ENCODE assay signal across 10 cellular contexts in the genomic region with DNA sequence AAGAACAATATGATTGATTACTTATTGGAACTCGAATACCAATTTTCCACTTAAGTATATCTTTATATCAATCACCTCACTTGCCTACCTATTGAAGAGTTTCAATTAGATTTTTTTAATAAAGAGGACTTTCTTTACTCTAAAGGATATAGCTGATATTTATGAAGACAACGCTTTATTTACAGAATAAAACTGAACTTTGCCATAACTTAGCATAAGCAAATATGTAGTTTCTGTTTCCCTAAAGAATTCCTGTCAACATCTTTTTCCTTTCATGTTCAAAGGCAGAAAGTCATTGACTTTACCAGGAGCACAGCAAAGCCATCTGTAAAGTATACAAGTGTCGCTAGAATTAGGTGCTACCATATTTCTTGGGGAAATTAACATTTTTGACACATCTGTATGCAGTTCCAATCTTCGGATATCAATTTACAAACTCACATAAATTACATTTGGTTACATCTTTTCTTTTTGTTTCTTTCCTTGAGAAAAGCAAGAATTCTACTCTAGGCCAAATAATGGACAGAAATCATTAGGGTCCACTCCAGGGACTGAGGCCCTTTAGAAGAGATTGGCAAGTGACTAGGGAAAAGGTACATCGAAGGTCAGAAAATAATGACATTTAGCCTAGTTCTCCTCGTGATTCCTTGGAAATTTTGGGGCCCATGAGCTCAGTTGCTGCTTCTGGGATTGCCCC. TPM values are rescaled to one million over a fixed set of nuclear protein-coding genes. Genes with fewer than 3 reads are reported as not detected.
"Had no signal": no experiment of that assay in that cellular context is flagged by ENCODE, and none has a peak within 500 bp of the region (broad histone marks: within the 10 kb centered on the region; RNA-seq: fewer than 3 reads in every experiment).

No MANE protein-coding gene starts in this region.

- DNase-seq: GM23248, GOT3, H7, HFFc6, IMR-90, KG1 had no signal

- H2AFZ ChIP-seq: GM23248 had no signal

- H3K4me3 ChIP-seq: GM23248, HAP-1, K562 had no signal

- FAIRE-seq: K562 had no signal

- H3K36me3 ChIP-seq: HAP-1 had no signal

- H3K4me3 Mint-ChIP-seq: HFFc6 had no signal

- H3K27ac ChIP-seq: GM23248, HL-60 had no signal

- ATAC-seq: HCT116, K562 had no signal

- H3K9me3 ChIP-seq: HAP-1 had no signal

- H3K9me3 Mint-ChIP-seq: HFFc6 had no signal

- H3K9ac ChIP-seq: GM23248 had no signal

- H3K27ac Mint-ChIP-seq: HFFc6 had no signal

RNA-seq across cellular contexts. Expression of a gene that starts 7.5 kb away (rescaled TPM):
- total RNA-seq: GM23248, HFFc6, K562 had no signal
- polyA plus RNA-seq: IMR-90, K562 had no signal
